In genomic region chr20:38889050-38889449, GRCh38 we compare ENCODE assay signal across 16 cellular contexts. TPM values are rescaled to one million over a fixed set of nuclear protein-coding genes. Genes with fewer than 3 reads are reported as not detected.
DNase-seq lines count a peak whose midpoint lies in the region; ATAC-seq, FAIRE-seq and TF ChIP-seq lines count a peak whose summit lies in the region.
"Had no signal": no experiment of that assay in that cellular context is flagged by ENCODE, and none has a peak within 500 bp of the region (broad histone marks: within the 10 kb centered on the region; RNA-seq: fewer than 3 reads in every experiment).

No MANE protein-coding gene starts in this region.

- peak overlapping the region; percentile 93 for H3K27ac Mint-ChIP-seq in stimulated activated naive CD8-positive, alpha-beta T cell treated with anti-CD3 and anti-CD28 coated beads, Interleukin-15, Interleukin-2, amounts not matched to agents 100 ng/mL and 50 ng/mL, for 24 hours
- H3K27ac Mint-ChIP-seq in activated B cell treated with CpG ODN at 0.5 μM for 24 hours (peak overlapping the region; percentile 30), immature natural killer cell (peak overlapping the region in 5 of 6 donors; percentile 28 to 78 (median 37))

- ATAC-seq in stimulated activated naive CD8-positive, alpha-beta T cell treated with anti-CD3 and anti-CD28 coated beads, Interleukin-15, Interleukin-2, amounts not matched to agents 100 U/mL and 50 U/mL, for 24 hours = no peak
- ATAC-seq in activated B cell treated with CpG ODN at 0.5 μM for 24 hours (ENCODE audit: low read depth) = no peak
- ATAC-seq: body of pancreas, HCT116 had no signal

- no peaks in the 10 kb centered on the region for H3K9me3 Mint-ChIP-seq in stimulated activated naive CD8-positive, alpha-beta T cell treated with anti-CD3 and anti-CD28 coated beads, Interleukin-15, Interleukin-2, amounts not matched to agents 100 ng/mL and 50 ng/mL, for 24 hours
- no peaks in the 10 kb centered on the region for H3K9me3 Mint-ChIP-seq in activated B cell treated with CpG ODN at 0.5 μM for 24 hours
- H3K9me3 Mint-ChIP-seq in immature natural killer cell = no peaks in the 10 kb centered on the region

- no peak for DNase-seq in stimulated activated naive CD8-positive, alpha-beta T cell treated with anti-CD3 and anti-CD28 coated beads, Interleukin-15, Interleukin-2, amounts not matched to agents 100 U/mL and 50 U/mL, for 24 hours
- DNase-seq in activated B cell treated with CpG ODN at 0.5 μM for 24 hours (no peak), immature natural killer cell (no peak), UCSD-AML1 (lab: John Stamatoyannopoulos, UW; ENCODE audit: unreplicated experiment) (no peak), hypothalamus (lab: John Stamatoyannopoulos, UW) (no peak), RCC 7860 (ENCODE audit: low spot score) (no peak)
- DNase-seq: activated CD4-positive, CD25-positive, alpha-beta regulatory T cell treated with anti-CD3 and anti-CD28 coated beads, Interleukin-2, amount 50 U/mL, for 72 hours; body of pancreas; effector CD8-positive, alpha-beta T cell; foreskin fibroblast; NCI-H1092; NCI-H187 treated with DMSO at 0.1 percent for 48 hours; stimulated activated CD4-positive, alpha-beta T cell treated with anti-CD3 and anti-CD28 coated beads, Interleukin-1b, Interleukin-23, amount 100 ng/mL, for 48 hours had no signal

- no peaks in the 10 kb centered on the region for H3K27me3 Mint-ChIP-seq in stimulated activated naive CD8-positive, alpha-beta T cell treated with anti-CD3 and anti-CD28 coated beads, Interleukin-15, Interleukin-2, amounts not matched to agents 100 ng/mL and 50 ng/mL, for 24 hours
- H3K27me3 Mint-ChIP-seq in activated B cell treated with CpG ODN at 0.5 μM for 24 hours (no peaks in the 10 kb centered on the region), immature natural killer cell (ENCODE audit: low read depth in 3 of 3) (peaks cover 3 to 6% (median 4%) of the 10 kb centered on the region in 3 donors)

- no peak for TF ChIP-seq CTCF in activated B cell treated with CpG ODN at 0.5 μM for 24 hours (IDR thresholded peaks at IDR 0.05)

- H3K4me3 Mint-ChIP-seq in stimulated activated naive CD8-positive, alpha-beta T cell treated with anti-CD3 and anti-CD28 coated beads, Interleukin-15, Interleukin-2, amounts not matched to agents 100 ng/mL and 50 ng/mL, for 24 hours = no peak overlapping the region
- H3K4me3 Mint-ChIP-seq in activated B cell treated with CpG ODN at 0.5 μM for 24 hours (no peak overlapping the region), immature natural killer cell (no peak overlapping the region)
- H3K4me3 Mint-ChIP-seq: CD14-positive monocyte had no signal

- no peak for FAIRE-seq in RCC 7860 (lab: Jason Lieb, UNC)

- H3K36me3 Mint-ChIP-seq in stimulated activated naive CD8-positive, alpha-beta T cell treated with anti-CD3 and anti-CD28 coated beads, Interleukin-15, Interleukin-2, amounts not matched to agents 100 ng/mL and 50 ng/mL, for 24 hours (ENCODE audit: low read depth) = peaks cover 24% of the 10 kb centered on the region
- H3K36me3 Mint-ChIP-seq in activated B cell treated with CpG ODN at 0.5 μM for 24 hours (ENCODE audit: low read depth) (peaks cover 35% of the 10 kb centered on the region), immature natural killer cell (peaks cover 0 to 5% (median 0%) of the 10 kb centered on the region in 3 donors)

- intact Hi-C loops in activated B cell treated with CpG ODN at 0.5 μM for 24 hours (cut with micrococcal nuclease) = no loop called here

- peaks cover 61% of the 10 kb centered on the region for H3K4me1 Mint-ChIP-seq in stimulated activated naive CD8-positive, alpha-beta T cell treated with anti-CD3 and anti-CD28 coated beads, Interleukin-15, Interleukin-2, amounts not matched to agents 100 ng/mL and 50 ng/mL, for 24 hours (ENCODE audit: low read depth)
- peaks cover 88% of the 10 kb centered on the region for H3K4me1 Mint-ChIP-seq in activated B cell treated with CpG ODN at 0.5 μM for 24 hours
- peaks cover 42 to 57% of the 10 kb centered on the region in 2 donors for H3K4me1 Mint-ChIP-seq in immature natural killer cell

- CTCF ChIA-PET in activated B cell treated with CpG ODN at 0.5 μM for 24 hours (lab: Charles Lee) = interaction anchor here (1.2 kb wide), 1 partner anchor 28 kb away, joined by 3 read pairs; no protein-coding TSS in a partner anchor

- POLR2A ChIA-PET in activated B cell treated with CpG ODN at 0.5 μM for 24 hours (lab: Charles Lee) = interaction anchor here (2.0 to 2.6 kb wide), 2 partner anchors 14 to 83 kb away, joined by 12 read pairs; partner anchors contain the start of gene PPP1R16B

RNA-seq across cellular contexts. Expression of gene FAM83D, which starts 37.2 kb away (rescaled TPM):
- 0.93 and 1.2 TPM in 2 replicates for total RNA-seq in activated B cell treated with CpG ODN at 0.5 μM for 24 hours
- polyA plus RNA-seq in immature natural killer cell = under 1 TPM in 2 of 3 donors, not detected in 1; 0.25 to 0.58 TPM

Comparison
In these comparisons a context has a peak if more than half of its experiments do, and no peak if none do; other contexts are left out.
1. H3K27ac Mint-ChIP-seq: peak in every context shown above with its lines; median percentile 93 in stimulated activated naive CD8-positive, alpha-beta T cell treated with anti-CD3 and anti-CD28 coated beads, Interleukin-15, Interleukin-2, amounts not matched to agents 100 ng/mL and 50 ng/mL, for 24 hours; 37 in immature natural killer cell; 30 in activated B cell treated with CpG ODN at 0.5 μM for 24 hours.